ENCODE assay signal across 1 cellular context in the genomic region with DNA sequence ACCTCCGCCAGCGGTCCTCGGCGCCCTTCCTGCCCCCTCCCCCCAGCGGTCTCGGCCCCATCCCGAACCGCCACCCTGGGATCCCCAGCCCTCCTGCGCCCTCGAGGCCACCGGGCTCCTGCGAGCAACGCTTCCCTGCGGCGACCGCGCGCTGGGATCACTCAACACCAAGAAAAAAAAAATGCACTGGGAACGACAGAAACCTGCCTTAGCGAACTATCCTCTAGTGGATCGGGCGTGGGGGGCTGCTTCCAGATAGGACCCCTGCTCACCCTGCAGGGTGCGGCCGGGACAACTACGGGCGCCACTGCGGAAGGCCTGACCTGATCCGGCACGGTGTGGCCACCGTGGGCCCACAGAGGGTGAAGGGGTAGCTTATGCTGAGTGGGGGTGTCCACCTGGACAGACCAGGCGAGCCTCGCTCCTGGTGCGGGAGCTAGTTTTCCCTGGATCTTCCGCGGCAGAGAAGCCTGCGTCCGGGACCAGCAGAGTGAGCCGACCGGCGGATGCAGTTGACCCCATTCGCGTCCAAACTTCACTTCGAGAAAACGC.
TF ChIP-seq lines count a peak whose summit lies in the region.

No MANE protein-coding gene starts in this region.

TF ChIP-seq in GM12878, 131 proteins besides CTCF, POLR2A, EP300 and RAD21:
- TF ChIP-seq RB1 (IDR thresholded peaks at IDR 0.05; ENCODE audit: borderline replicate concordance): no peak
- TF ChIP-seq EZH2 (IDR thresholded peaks at IDR 0.05; ENCODE audit: borderline replicate concordance, control insufficient read depth, low read depth, low read length): peak; percentile 84; the same call in 1 of the 2 replicates
